Comparison of ENCODE assay signal across 1 cellular context in genomic region chr5:81971694-81972495, GRCh38.
TF ChIP-seq lines count a peak whose summit lies in the region.

ATG10 (plus strand) TSS chr5:81972023; CDS start chr5:81987571, 15,548 bp downstream.

TF ChIP-seq in HepG2, 621 proteins besides CTCF, POLR2A, EP300 and RAD21 (continued from another document and continues in another):
- TF ChIP-seq MTF2 (CRISPR knock-in tag; IDR thresholded peaks at IDR 0.05; ENCODE audit: borderline replicate concordance): peak; percentile 69; the same call in 1 of the 2 replicates
- TF ChIP-seq TBX3 (IDR thresholded peaks at IDR 0.05; ENCODE audit: borderline replicate concordance): no peak
- TF ChIP-seq ZBTB37 (CRISPR knock-in tag; IDR thresholded peaks at IDR 0.05): no peak
- no peak for TF ChIP-seq ZNF773 (CRISPR knock-in tag; IDR thresholded peaks at IDR 0.05; ENCODE audit: borderline replicate concordance)
- TF ChIP-seq TRIM24 (CRISPR knock-in tag; IDR thresholded peaks at IDR 0.05): no peak
- TF ChIP-seq SMYD3 (CRISPR knock-in tag; IDR thresholded peaks at IDR 0.05): no peak
- no peak for TF ChIP-seq ZFP62 (CRISPR knock-in tag; IDR thresholded peaks at IDR 0.05)
- TF ChIP-seq SNAPC5 (CRISPR knock-in tag; IDR thresholded peaks at IDR 0.05; ENCODE audit: borderline replicate concordance): no peak
- peak; percentile 73; the same call in 1 of the 2 replicates for TF ChIP-seq ZXDC (CRISPR knock-in tag; IDR thresholded peaks at IDR 0.05)
- TF ChIP-seq ZNF383 (CRISPR knock-in tag; IDR thresholded peaks at IDR 0.05; ENCODE audit: borderline replicate concordance): no peak
- no peak for TF ChIP-seq ZNF367 (CRISPR knock-in tag; IDR thresholded peaks at IDR 0.05; ENCODE audit: borderline replicate concordance)
- TF ChIP-seq SNRNP70 (IDR thresholded peaks at IDR 0.05; ENCODE audit: low read depth, low read length): no peak
- TF ChIP-seq LBX2 (CRISPR knock-in tag; IDR thresholded peaks at IDR 0.05; ENCODE audit: borderline replicate concordance): no peak
- TF ChIP-seq SP1 (IDR thresholded peaks at IDR 0.05): no peak
- TF ChIP-seq SP1 (CRISPR knock-in tag; IDR thresholded peaks at IDR 0.05): peak; percentile 74
- no peak for TF ChIP-seq AHDC1 (CRISPR knock-in tag; IDR thresholded peaks at IDR 0.05; ENCODE audit: borderline replicate concordance)
- TF ChIP-seq TARDBP (CRISPR knock-in tag; IDR thresholded peaks at IDR 0.05): no peak; the same call in 1 of the 2 replicates
- no peak for TF ChIP-seq TBL1XR1 (IDR thresholded peaks at IDR 0.05; ENCODE audit: borderline replicate concordance, low read length, partially characterized antibody)
- TF ChIP-seq ZNF430 (CRISPR knock-in tag; IDR thresholded peaks at IDR 0.05): peak; percentile 87
- peak; percentile 96 for TF ChIP-seq EED (CRISPR knock-in tag; IDR thresholded peaks at IDR 0.05)
- no peak for TF ChIP-seq ZMYM2 (CRISPR knock-in tag; IDR thresholded peaks at IDR 0.05)
- peak; percentile 81 for TF ChIP-seq MAX (IDR thresholded peaks at IDR 0.05)
- peak; percentile 90; the same call in 1 of the 2 replicates for TF ChIP-seq ZNF558 (CRISPR knock-in tag; IDR thresholded peaks at IDR 0.05; ENCODE audit: borderline replicate concordance)
- no peak; the same call in 1 of the 2 replicates for TF ChIP-seq ESRRA (CRISPR knock-in tag; IDR thresholded peaks at IDR 0.05; ENCODE audit: low read depth)
- TF ChIP-seq ZNF207 (IDR thresholded peaks at IDR 0.05; ENCODE audit: borderline replicate concordance): no peak
- TF ChIP-seq CBX2 (IDR thresholded peaks at IDR 0.05; ENCODE audit: low read depth, low read length): no peak
- peak; percentile 36; the same call in 1 of the 2 replicates for TF ChIP-seq CBX2 (CRISPR knock-in tag; IDR thresholded peaks at IDR 0.05; ENCODE audit: low read depth)
- TF ChIP-seq HHEX (CRISPR knock-in tag; IDR thresholded peaks at IDR 0.05): no peak
- TF ChIP-seq ZFP90 (CRISPR knock-in tag; IDR thresholded peaks at IDR 0.05; ENCODE audit: borderline replicate concordance): peak; percentile 19; the same call in 1 of the 2 replicates
- TF ChIP-seq ZNF883 (CRISPR knock-in tag; IDR thresholded peaks at IDR 0.05; ENCODE audit: not compliant biosample characterization): peak; percentile 67
- no peak; the same call in 1 of the 2 replicates for TF ChIP-seq SKIL (CRISPR knock-in tag; IDR thresholded peaks at IDR 0.05; ENCODE audit: borderline replicate concordance)
- TF ChIP-seq PAF1 (CRISPR knock-in tag; IDR thresholded peaks at IDR 0.05): no peak
- peak; percentile 66 for TF ChIP-seq ZNF18 (CRISPR knock-in tag; IDR thresholded peaks at IDR 0.05; ENCODE audit: insufficient replicate concordance)
- TF ChIP-seq ZNF160 (CRISPR knock-in tag; IDR thresholded peaks at IDR 0.05): 0 out of 2 replicates have a peak, but pooled peaks have one; percentile 69
- peak; percentile 43; the same call in 1 of the 2 replicates for TF ChIP-seq THAP8 (CRISPR knock-in tag; IDR thresholded peaks at IDR 0.05; ENCODE audit: borderline replicate concordance)
- peak; percentile 76; the same call in 1 of the 2 replicates for TF ChIP-seq ZNF784 (CRISPR knock-in tag; IDR thresholded peaks at IDR 0.05; ENCODE audit: borderline replicate concordance)
- peak; percentile 55 for TF ChIP-seq HDAC2 (CRISPR knock-in tag; IDR thresholded peaks at IDR 0.05)
- TF ChIP-seq STAT6 (CRISPR knock-in tag; IDR thresholded peaks at IDR 0.05; ENCODE audit: borderline replicate concordance): no peak
- TF ChIP-seq ELK4 (CRISPR knock-in tag; IDR thresholded peaks at IDR 0.05; ENCODE audit: borderline replicate concordance): no peak
- TF ChIP-seq CENPBD1 (CRISPR knock-in tag; IDR thresholded peaks at IDR 0.05; ENCODE audit: borderline replicate concordance, low read depth): no peak
